8 cellular contexts compared by ENCODE assay signal in the genomic region with DNA sequence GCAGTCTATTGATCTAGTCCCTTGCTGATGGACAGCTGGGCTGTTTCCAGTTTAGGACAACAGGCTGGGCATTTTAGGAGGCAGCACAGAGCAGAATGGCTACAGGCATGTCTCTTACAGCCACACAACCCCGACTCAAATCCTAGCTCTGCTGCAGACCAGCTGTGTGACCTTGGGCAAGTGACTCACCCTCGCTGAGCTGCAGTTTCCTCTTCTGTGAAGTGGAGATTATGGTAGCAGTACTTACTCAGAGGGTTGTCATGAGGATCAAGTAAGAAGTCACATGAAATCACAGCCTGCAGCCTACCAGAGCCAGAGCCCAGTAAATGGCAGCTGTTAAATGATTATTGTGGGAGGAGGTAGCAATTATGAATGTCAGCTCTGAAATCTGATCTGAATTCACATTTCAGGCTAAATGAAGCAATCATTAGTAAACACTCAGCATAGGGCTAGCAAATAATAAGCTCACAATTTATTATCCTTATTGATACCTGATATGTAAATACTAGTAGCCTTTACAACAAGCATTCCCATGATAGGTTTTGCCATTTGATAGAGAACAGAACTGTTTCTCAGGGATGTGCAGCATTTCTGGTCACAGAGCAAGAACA. TPM values are rescaled to one million over a fixed set of nuclear protein-coding genes. Genes with fewer than 3 reads are reported as not detected.
DNase-seq lines count a peak whose midpoint lies in the region; ATAC-seq and TF ChIP-seq lines count a peak whose summit lies in the region.

No MANE protein-coding gene starts in this region.

- POLR2A ChIA-PET in PC-9 (lab: Charles Lee; ENCODE audit: unreplicated experiment): no interaction called here

- intact Hi-C loops in PC-9 (cut with micrococcal nuclease; ENCODE audit: unreplicated experiment) (loop anchor here (5.0 kb wide), 1 partner anchor 51 kb away; no protein-coding TSS in a partner anchor), vagina (cut with DNase I) (no loop called here)

- DNase-seq in GDM1 (lab: John Stamatoyannopoulos, UW) (peak; percentile 12), PC-9 (peak in 1 of 2 experiments; percentile 91), dedifferentiated amniotic fluid mesenchymal stem cell (ENCODE audit: extremely low spot score) (peak; percentile 84), retinal pigment epithelial cell (ENCODE audit: low read depth) (peak; percentile 84), vagina (ENCODE audit: extremely low spot score in 2 of 2) (no peak)

- no peaks in the 10 kb centered on the region for H3K9me3 ChIP-seq in PC-9 (ENCODE audit: insufficient read depth, low read depth)
- H3K9me3 ChIP-seq in vagina: no peaks in the 10 kb centered on the region

- H3K27ac ChIP-seq in PC-9: peak overlapping the region; percentile 73
- H3K27ac ChIP-seq in vagina: no peak overlapping the region

- peaks cover 51% of the 10 kb centered on the region for H3K4me1 ChIP-seq in PC-9 (replicated peaks; ENCODE audit: insufficient read depth)
- H3K4me1 ChIP-seq in vagina: no peaks in the 10 kb centered on the region

- TF ChIP-seq CTCF in PC-9 (conservative IDR thresholded peaks at IDR 0.05) (no peak), retinal pigment epithelial cell (conservative IDR thresholded peaks at IDR 0.05; ENCODE audit: low read depth, low read length) (no peak), vagina (IDR thresholded peaks at IDR 0.05) (no peak)

- no peaks in the 10 kb centered on the region for H3K9me2 ChIP-seq in PC-9 (ENCODE audit: insufficient read depth)

- H4K20me1 ChIP-seq in PC-9 (ENCODE audit: insufficient read depth): peaks cover 80% of the 10 kb centered on the region

- ATAC-seq in HG02588 (IDR thresholded peaks at IDR 0.05; ENCODE audit: unreplicated experiment): no peak
- ATAC-seq in GM18498 (IDR thresholded peaks at IDR 0.05; ENCODE audit: unreplicated experiment): no peak
- ATAC-seq in HG03520 (IDR thresholded peaks at IDR 0.05; ENCODE audit: unreplicated experiment): no peak

- H3K4me3 ChIP-seq in PC-9: no peak overlapping the region
- no peak overlapping the region for H3K4me3 ChIP-seq in retinal pigment epithelial cell (ENCODE audit: low read length)
- H3K4me3 ChIP-seq in vagina: no peak overlapping the region

- CTCF ChIA-PET in PC-9 (lab: Charles Lee): no interaction called here

- no peak overlapping the region for H2AFZ ChIP-seq in PC-9

- no TSS peak for BruUV-seq in PC-9 (replicated peaks; lab: Mats Ljungman, UMichigan)

- peaks cover 94% of the 10 kb centered on the region for H3F3A ChIP-seq in PC-9 (ENCODE audit: insufficient read depth, low read depth)

- H3K36me3 ChIP-seq in PC-9 (ENCODE audit: low read depth): peaks cover 55% of the 10 kb centered on the region
- H3K36me3 ChIP-seq in vagina: no peaks in the 10 kb centered on the region

- H3K79me2 ChIP-seq in PC-9 (ENCODE audit: low read depth): peaks cover 95% of the 10 kb centered on the region

- H3K27me3 ChIP-seq in PC-9 (ENCODE audit: insufficient read depth, low read depth) (no peaks in the 10 kb centered on the region), vagina (no peaks in the 10 kb centered on the region)

- peak overlapping the region; percentile 43 for H3K4me2 ChIP-seq in PC-9

- TF ChIP-seq POLR2A in vagina (IDR thresholded peaks at IDR 0.05): no peak

RNA-seq across cellular contexts. Expression of a gene that starts 58.9 kb away (rescaled TPM):
- total RNA-seq in PC-9 (2021) (182 and 232 TPM in 2 replicates), vagina (13.3 TPM)

Comparison
In these comparisons a context has a peak if more than half of its experiments do, and no peak if none do; other contexts are left out.
1. DNase-seq: peak in GDM1 (single experiment), dedifferentiated amniotic fluid mesenchymal stem cell (single experiment) and retinal pigment epithelial cell (single experiment); none in vagina (0 of 2).
2. RNA of a gene that starts 58.9 kb away (total RNA-seq): 182 to 232 TPM in PC-9; 13.3 TPM in vagina (single experiment); every median in the first group is over 10 times any median in the second.